ENCODE assay signal across 9 cellular contexts in the genomic region with DNA sequence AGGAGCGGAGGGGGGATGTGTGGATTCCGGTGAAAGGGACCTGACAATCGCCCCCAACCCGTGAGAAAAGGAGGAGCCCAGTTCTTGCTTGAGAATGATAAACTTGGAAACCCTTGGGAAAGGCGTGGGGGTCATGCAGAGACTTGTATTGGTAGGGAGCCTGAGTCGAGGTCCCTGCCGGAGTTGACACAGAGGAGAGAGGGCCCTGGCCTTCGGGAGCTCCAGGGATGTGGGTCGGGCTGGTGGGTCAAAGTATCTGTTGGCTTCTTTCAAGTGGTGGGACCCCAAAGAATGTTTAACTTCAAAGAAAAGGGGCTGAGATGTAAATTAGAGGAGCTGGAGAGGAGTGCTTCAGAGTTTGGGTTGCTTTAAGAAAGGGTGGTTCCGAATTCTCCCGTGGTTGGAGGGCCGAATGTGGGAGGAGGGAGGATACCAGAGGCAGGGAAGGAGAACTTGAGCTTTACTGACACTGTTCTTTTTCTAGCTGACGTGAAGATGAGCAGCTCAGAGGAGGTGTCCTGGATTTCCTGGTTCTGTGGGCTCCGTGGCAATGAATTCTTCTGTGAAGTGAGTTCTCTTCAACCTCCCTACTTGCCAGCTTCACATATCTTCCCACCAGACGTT. TPM values are rescaled to one million over a fixed set of nuclear protein-coding genes. Genes with fewer than 3 reads are reported as not detected.
DNase-seq lines count a peak whose midpoint lies in the region; ATAC-seq, FAIRE-seq and TF ChIP-seq lines count a peak whose summit lies in the region.
"Had no signal": no experiment of that assay in that cellular context is flagged by ENCODE, and none has a peak within 500 bp of the region (broad histone marks: within the 10 kb centered on the region; RNA-seq: fewer than 3 reads in every experiment).

No MANE protein-coding gene starts in this region.

- peak overlapping the region; percentile 97 for H3K4me3 ChIP-seq in CD8-positive, alpha-beta memory T cell (ENCODE audit: low read length)
- H3K4me3 ChIP-seq in OCI-LY3 (ENCODE audit: low read length) (peak overlapping the region; percentile 100), endothelial cell of umbilical vein (replicated peaks in 1 of 3; ENCODE audit: insufficient read depth in 1 of 3, low read depth in 1 of 3, low read length in 3 of 3) (peak overlapping the region; percentile 70 to 94 (median 72)), ovary (peak overlapping the region; percentile 78)

- peak overlapping the region; percentile 93 to 99 (median 94) for H3K4me3 Mint-ChIP-seq in CD8-positive, alpha-beta memory T cell

- no peak for TF ChIP-seq POLR2A in endothelial cell of umbilical vein (IDR thresholded peaks at IDR 0.05; ENCODE audit: low read depth, low read length)
- TF ChIP-seq POLR2A in ovary (IDR thresholded peaks at IDR 0.05), result no peak

- H3K79me2 ChIP-seq in OCI-LY3 (ENCODE audit: low read length), result peaks cover 42% of the 10 kb centered on the region
- H3K79me2 ChIP-seq in endothelial cell of umbilical vein (ENCODE audit: control insufficient read depth, insufficient read depth, low read length), result peaks cover 32% of the 10 kb centered on the region

- H3K27ac Mint-ChIP-seq in CD8-positive, alpha-beta memory T cell, result peak overlapping the region; percentile 91 to 100 (median 98)

- no peaks in the 10 kb centered on the region for H3K27me3 Mint-ChIP-seq in CD8-positive, alpha-beta memory T cell

- H3K4me2 ChIP-seq in OCI-LY3 (ENCODE audit: low read length), result peak overlapping the region; percentile 93
- H3K4me2 ChIP-seq in endothelial cell of umbilical vein (ENCODE audit: insufficient read depth, low read length), result peak overlapping the region; percentile 81

- FAIRE-seq in endothelial cell of umbilical vein (lab: Jason Lieb, UNC), result no peak
- FAIRE-seq: endometrium had no signal

- H3K27ac ChIP-seq in CD8-positive, alpha-beta memory T cell (ENCODE audit: low read depth, low read length), result peak overlapping the region; percentile 97
- H3K27ac ChIP-seq in OCI-LY3 (ENCODE audit: low read length), result peak overlapping the region; percentile 59
- peak overlapping the region; percentile 45 for H3K27ac ChIP-seq in endothelial cell of umbilical vein (ENCODE audit: insufficient read depth, low read depth, low read length)
- H3K27ac ChIP-seq in ovary, result peak overlapping the region; percentile 85 to 90

- POLR2A ChIA-PET in CD8-positive, alpha-beta memory T cell (lab: Charles Lee), result interaction anchor here (0.9 to 3.1 kb wide), 3 partner anchors 14 to 90 kb away, joined by 3 to 13 read pairs (median 5); partner anchors contain the start of genes ABHD16A and BAG6
- POLR2A ChIA-PET in endothelial cell of umbilical vein (lab: Charles Lee), result no interaction called here

- peaks cover 0 to 88% (median 8%) of the 10 kb centered on the region in 3 donors for H3K36me3 Mint-ChIP-seq in CD8-positive, alpha-beta memory T cell

- ATAC-seq in HG02798 (IDR thresholded peaks at IDR 0.05; ENCODE audit: poor library complexity, unreplicated experiment), result no peak

- intact Hi-C loops in endothelial cell of umbilical vein (cut with micrococcal nuclease), result loop anchor here (2.0 to 10.0 kb wide), 3 partner anchors 14 to 528 kb away; partner anchors contain the start of genes GPSM3, LY6G5C and PBX2
- intact Hi-C loops in ovary (cut with DNase I), result loop anchor here in 1 of 4 donors (5.0 kb wide), 2 partner anchors 61 to 166 kb away; partner anchors contain the start of gene DDAH2

- no TSS peak for BruUV-seq in endothelial cell of umbilical vein (replicated peaks; lab: Mats Ljungman, UMichigan)

- TF ChIP-seq EP300 in ovary (IDR thresholded peaks at IDR 0.05), result no peak

- H3K4me1 ChIP-seq in CD8-positive, alpha-beta memory T cell (ENCODE audit: insufficient read depth, low read length), result peaks cover 41% of the 10 kb centered on the region
- H3K4me1 ChIP-seq in OCI-LY3 (ENCODE audit: low read length) (peaks cover 24% of the 10 kb centered on the region), endothelial cell of umbilical vein (ENCODE audit: control insufficient read depth, extremely low read depth, insufficient read depth, low read length) (peaks cover 24% of the 10 kb centered on the region), ovary (ENCODE audit: insufficient read depth) (peaks cover 13% of the 10 kb centered on the region)

- H3K9me3 ChIP-seq in CD8-positive, alpha-beta memory T cell (ENCODE audit: low read length), result no peaks in the 10 kb centered on the region
- H3K9me3 ChIP-seq in OCI-LY3 (ENCODE audit: insufficient read depth, low read length), result peaks cover 3% of the 10 kb centered on the region; the same call in 1 of the 2 replicates
- no peaks in the 10 kb centered on the region for H3K9me3 ChIP-seq in endothelial cell of umbilical vein (replicated peaks; ENCODE audit: control insufficient read depth, insufficient read depth, low read length)
- H3K9me3 ChIP-seq in ovary, result no peaks in the 10 kb centered on the region

- peaks cover 49 to 67% (median 54%) of the 10 kb centered on the region in 3 donors for H3K4me1 Mint-ChIP-seq in CD8-positive, alpha-beta memory T cell

- H3K9me1 ChIP-seq in endothelial cell of umbilical vein (replicated peaks; ENCODE audit: control insufficient read depth, extremely low read depth, insufficient read depth, low read length), result no peaks in the 10 kb centered on the region

- TF ChIP-seq CTCF in OCI-LY3 (IDR thresholded peaks at IDR 0.05; ENCODE audit: low read depth, low read length) (no peak), endothelial cell of umbilical vein (IDR thresholded peaks at IDR 0.05; ENCODE audit: extremely low read depth in 1 of 2, insufficient read depth in 1 of 2, low read depth in 1 of 2, low read length in 2 of 2) (no peak), ovary (IDR thresholded peaks at IDR 0.05) (no peak)

- 1 to 3% (median 1%) methylated on average over 15 of the region's 15 CpGs for WGBS in ovary, 3 donors

- H2AFZ ChIP-seq in OCI-LY3 (ENCODE audit: low read depth, low read length) (no peak overlapping the region), endothelial cell of umbilical vein (ENCODE audit: low read depth, low read length) (peak overlapping the region; percentile 60)

- no peaks in the 10 kb centered on the region for H3K27me3 ChIP-seq in CD8-positive, alpha-beta memory T cell (ENCODE audit: insufficient read depth, low read length, poor library complexity, severe bottlenecking)
- H3K27me3 ChIP-seq in OCI-LY3 (ENCODE audit: low read depth, low read length), result no peaks in the 10 kb centered on the region
- no peaks in the 10 kb centered on the region for H3K27me3 ChIP-seq in endothelial cell of umbilical vein (ENCODE audit: control insufficient read depth in 2 of 2, insufficient read depth in 2 of 2, low read length in 2 of 2)
- H3K27me3 ChIP-seq in ovary, result no peaks in the 10 kb centered on the region

- H3K9ac ChIP-seq in OCI-LY3 (ENCODE audit: low read length) (peak overlapping the region; percentile 89), endothelial cell of umbilical vein (replicated peaks; ENCODE audit: extremely low read depth, insufficient read depth, low read length) (peak overlapping the region; percentile 68)

- CTCF ChIA-PET in CD8-positive, alpha-beta memory T cell (lab: Charles Lee), result no interaction called here
- CTCF ChIA-PET in endothelial cell of umbilical vein (lab: Charles Lee), result no interaction called here

- H3K9me3 Mint-ChIP-seq in CD8-positive, alpha-beta memory T cell, result no peaks in the 10 kb centered on the region

- no peak for DNase-seq in CD8-positive, alpha-beta memory T cell
- no peak for DNase-seq in endothelial cell of umbilical vein (ENCODE audit: low read depth, low spot score)
- no peak for DNase-seq in ovary
- no peak for DNase-seq in COLO829 (ENCODE audit: low spot score)
- DNase-seq in EL, result no peak
- DNase-seq in ureter (ENCODE audit: low spot score), result no peak

- no peaks in the 10 kb centered on the region for H4K20me1 ChIP-seq in OCI-LY3 (ENCODE audit: insufficient read depth, low read length)
- no peaks in the 10 kb centered on the region for H4K20me1 ChIP-seq in endothelial cell of umbilical vein (replicated peaks; ENCODE audit: control insufficient read depth, extremely low read depth, insufficient read depth, low read length)

- peaks cover 48% of the 10 kb centered on the region for H3K36me3 ChIP-seq in CD8-positive, alpha-beta memory T cell (ENCODE audit: insufficient read depth, low read length)
- peaks cover 38% of the 10 kb centered on the region for H3K36me3 ChIP-seq in OCI-LY3 (replicated peaks; ENCODE audit: low read depth, low read length)
- peaks cover 24 to 31% of the 10 kb centered on the region in 2 experiments for H3K36me3 ChIP-seq in endothelial cell of umbilical vein (ENCODE audit: control insufficient read depth in 2 of 2, extremely low read depth in 1 of 2, insufficient read depth in 2 of 2, low read length in 2 of 2)
- H3K36me3 ChIP-seq in ovary, result no peaks in the 10 kb centered on the region

- dilution Hi-C loops in endothelial cell of umbilical vein (cut with MboI; ENCODE audit: extremely low pct_ligation_motif_present, low sequenced_read_pairs), result no loop called here

RNA-seq across cellular contexts. Expression of gene CSNK2B, which starts 0.6 kb away (rescaled TPM):
- total RNA-seq in CD8-positive, alpha-beta memory T cell, result 100 to 1,000 TPM; 323 to 334 TPM
- 265 TPM for polyA plus RNA-seq in CD8-positive, alpha-beta memory T cell
- 206 and 214 TPM in 2 replicates for total RNA-seq in endothelial cell of umbilical vein
- polyA plus RNA-seq in endothelial cell of umbilical vein, result 159 and 160 TPM in 2 replicates
- polyA plus RNA-seq in endothelial cell of umbilical vein (2011; cell fraction: cytosol; rRNA removed), result 125 and 156 TPM in 2 replicates
- polyA plus RNA-seq in endothelial cell of umbilical vein (2011; cell fraction: nucleus; rRNA removed), result 244 and 270 TPM in 2 replicates
- 223 and 277 TPM in 2 replicates for polyA plus RNA-seq in endothelial cell of umbilical vein (2012)
- 113 and 119 TPM in 2 replicates for polyA minus RNA-seq in endothelial cell of umbilical vein
- 83.8 TPM for polyA minus RNA-seq in endothelial cell of umbilical vein (2011; cell fraction: cytosol; rRNA and poly(A)+ RNA removed)
- 54.0 and 68.9 TPM in 2 replicates for polyA minus RNA-seq in endothelial cell of umbilical vein (2011; cell fraction: nucleus; rRNA and poly(A)+ RNA removed)
- 100 to 1,000 TPM; 120 to 258 (median 139) TPM for total RNA-seq in ovary
- 100 to 1,000 TPM; 186 to 240 TPM for polyA plus RNA-seq in ovary
- total RNA-seq in ureter, result 149 TPM

RNA-seq across cellular contexts. Expression of gene GPANK1, which starts 1.7 kb away (rescaled TPM):
- 10 to 100 TPM; 46.2 to 46.4 TPM for total RNA-seq in CD8-positive, alpha-beta memory T cell
- polyA plus RNA-seq in CD8-positive, alpha-beta memory T cell, result 19.6 TPM
- total RNA-seq in endothelial cell of umbilical vein (11.7 and 12.6 TPM in 2 replicates), ovary (10 to 100 TPM; 14.6 to 19.9 (median 16.5) TPM), ureter (15.3 TPM)
- polyA plus RNA-seq in endothelial cell of umbilical vein (13.3 and 17.5 TPM in 2 replicates), ovary (10 to 100 TPM; 25.1 to 26.6 TPM)
- polyA plus RNA-seq in endothelial cell of umbilical vein (2011; cell fraction: cytosol; rRNA removed), result 11.8 and 16.0 TPM in 2 replicates
- polyA plus RNA-seq in endothelial cell of umbilical vein (2011; cell fraction: nucleus; rRNA removed), result 10.5 and 12.5 TPM in 2 replicates
- 7.3 and 7.5 TPM in 2 replicates for polyA plus RNA-seq in endothelial cell of umbilical vein (2012)
- polyA minus RNA-seq in endothelial cell of umbilical vein, result 3.6 and 4.5 TPM in 2 replicates
- 12.7 TPM for polyA minus RNA-seq in endothelial cell of umbilical vein (2011; cell fraction: cytosol; rRNA and poly(A)+ RNA removed)
- polyA minus RNA-seq in endothelial cell of umbilical vein (2011; cell fraction: nucleus; rRNA and poly(A)+ RNA removed), result 5.0 and 6.1 TPM in 2 replicates

RNA-seq across cellular contexts. Expression of gene LY6G5B, which starts 3.3 kb away (rescaled TPM):
- 10 to 100 TPM; 19.1 to 21.2 TPM for total RNA-seq in CD8-positive, alpha-beta memory T cell
- polyA plus RNA-seq in CD8-positive, alpha-beta memory T cell, result 0.64 TPM
- 23.9 and 25.0 TPM in 2 replicates for total RNA-seq in endothelial cell of umbilical vein
- polyA plus RNA-seq in endothelial cell of umbilical vein, result 13.7 and 15.4 TPM in 2 replicates
- polyA plus RNA-seq in endothelial cell of umbilical vein (2011; cell fraction: cytosol; rRNA removed), result 1.9 and 2.7 TPM in 2 replicates
- polyA plus RNA-seq in endothelial cell of umbilical vein (2011; cell fraction: nucleus; rRNA removed), result 151 and 157 TPM in 2 replicates
- polyA plus RNA-seq in endothelial cell of umbilical vein (2012), result 15.8 and 17.1 TPM in 2 replicates
- polyA minus RNA-seq in endothelial cell of umbilical vein, result 21.8 and 22.5 TPM in 2 replicates
- 1.3 TPM for polyA minus RNA-seq in endothelial cell of umbilical vein (2011; cell fraction: cytosol; rRNA and poly(A)+ RNA removed)
- 21.4 and 25.6 TPM in 2 replicates for polyA minus RNA-seq in endothelial cell of umbilical vein (2011; cell fraction: nucleus; rRNA and poly(A)+ RNA removed)
- total RNA-seq in ovary, result 10 to 100 TPM in 5 of 7 donors, 1 to 10 TPM in 2; 8.5 to 28.4 (median 13.1) TPM
- 10 to 100 TPM; 11.4 to 15.0 TPM for polyA plus RNA-seq in ovary
- total RNA-seq in ureter, result 20.6 TPM

RNA-seq across cellular contexts. Expression of gene C6orf47, which starts 5.9 kb away (rescaled TPM):
- total RNA-seq in CD8-positive, alpha-beta memory T cell, result 10 to 100 TPM; 19.5 to 20.0 TPM
- polyA plus RNA-seq in CD8-positive, alpha-beta memory T cell, result 37.0 TPM
- total RNA-seq in endothelial cell of umbilical vein (12.8 and 15.0 TPM in 2 replicates), ovary (10 to 100 TPM; 13.9 to 26.2 (median 22.6) TPM), ureter (21.5 TPM)
- polyA plus RNA-seq in endothelial cell of umbilical vein (5.6 and 5.8 TPM in 2 replicates), ovary (10 to 100 TPM; 15.9 to 17.6 TPM)
- 9.6 and 10.2 TPM in 2 replicates for polyA plus RNA-seq in endothelial cell of umbilical vein (2011; cell fraction: cytosol; rRNA removed)
- polyA plus RNA-seq in endothelial cell of umbilical vein (2011; cell fraction: nucleus; rRNA removed), result 7.1 and 7.6 TPM in 2 replicates
- polyA plus RNA-seq in endothelial cell of umbilical vein (2012), result 9.6 and 9.8 TPM in 2 replicates
- polyA minus RNA-seq in endothelial cell of umbilical vein, result 6.8 and 7.2 TPM in 2 replicates
- polyA minus RNA-seq in endothelial cell of umbilical vein (2011; cell fraction: cytosol; rRNA and poly(A)+ RNA removed), result 6.7 TPM
- polyA minus RNA-seq in endothelial cell of umbilical vein (2011; cell fraction: nucleus; rRNA and poly(A)+ RNA removed), result 4.3 and 7.1 TPM in 2 replicates

RNA-seq across cellular contexts. Expression of gene APOM, which starts 10.8 kb away (rescaled TPM):
- 1 to 10 TPM; 2.4 to 3.3 TPM for total RNA-seq in CD8-positive, alpha-beta memory T cell
- polyA plus RNA-seq in CD8-positive, alpha-beta memory T cell, result 4.3 TPM
- total RNA-seq in endothelial cell of umbilical vein, result 0.97 TPM in 1 of 2 replicates, not detected in the other
- polyA plus RNA-seq in endothelial cell of umbilical vein, result 2.5 and 2.6 TPM in 2 replicates
- 1.5 and 2.9 TPM in 2 replicates for polyA plus RNA-seq in endothelial cell of umbilical vein (2011; cell fraction: cytosol; rRNA removed)
- 1.1 and 1.9 TPM in 2 replicates for polyA plus RNA-seq in endothelial cell of umbilical vein (2011; cell fraction: nucleus; rRNA removed)
- 0.59 and 0.74 TPM in 2 replicates for polyA plus RNA-seq in endothelial cell of umbilical vein (2012)
- polyA minus RNA-seq in endothelial cell of umbilical vein, result 0.83 TPM in 1 of 2 replicates, not detected in the other
- polyA minus RNA-seq in endothelial cell of umbilical vein (2011; cell fraction: cytosol; rRNA and poly(A)+ RNA removed), result 2.2 TPM
- not detected in 2 replicates for polyA minus RNA-seq in endothelial cell of umbilical vein (2011; cell fraction: nucleus; rRNA and poly(A)+ RNA removed)
- 1 to 10 TPM; 1.3 to 7.2 (median 4.0) TPM for total RNA-seq in ovary
- 1 to 10 TPM; 1.5 to 7.7 TPM for polyA plus RNA-seq in ovary
- 2.4 TPM for total RNA-seq in ureter

Comparison
In these comparisons a context has a peak if more than half of its experiments do, and no peak if none do; other contexts are left out.
1. H3K27ac ChIP-seq: peak in every context shown above with its lines; median percentile 97 in CD8-positive, alpha-beta memory T cell; 88 in ovary; 59 in OCI-LY3; 45 in endothelial cell of umbilical vein.